12 cellular contexts compared by ENCODE assay signal in genomic region chr10:118792501-118792900, GRCh38. TPM values are rescaled to one million over a fixed set of nuclear protein-coding genes. Genes with fewer than 3 reads are reported as not detected.
DNase-seq lines count a peak whose midpoint lies in the region; ATAC-seq and TF ChIP-seq lines count a peak whose summit lies in the region.
"Had no signal": no experiment of that assay in that cellular context is flagged by ENCODE, and none has a peak within 500 bp of the region (broad histone marks: within the 10 kb centered on the region; RNA-seq: fewer than 3 reads in every experiment).

No MANE protein-coding gene starts in this region.

- DNase-seq in A172 (ENCODE audit: low spot score) (peak; percentile 19), MV-4-11 (lab: John Stamatoyannopoulos, UW) (peak; percentile 96), mammary epithelial cell (peak; percentile 62), lower lobe of right lung (peak; percentile 58), NCI-H187 treated with DMSO at 0.1 percent for 48 hours (lab: John Stamatoyannopoulos, UW) (no peak), COLO829 (ENCODE audit: low spot score) (no peak), GM19238 (ENCODE audit: insufficient read length, low spot score) (no peak)
- DNase-seq in effector memory CD4-positive, alpha-beta T cell = no peak
- DNase-seq: activated T-cell treated with anti-CD3 and anti-CD28 coated beads, Interleukin-2, amount 50 U/mL, for 72 hours; NCI-H1694 treated with DMSO at 0.1 percent for 48 hours had no signal

- H3K9ac ChIP-seq in mammary epithelial cell (ENCODE audit: insufficient read depth, low read length) = no peak overlapping the region

- 11% methylated on average over 1 of the region's 1 CpG for WGBS in mammary epithelial cell (ENCODE audit: low coverage, missing lambda C conversion rate)

- H3K4me1 ChIP-seq in mammary epithelial cell (ENCODE audit: insufficient read depth, low read length) (peaks cover 21% of the 10 kb centered on the region), lower lobe of right lung (no peaks in the 10 kb centered on the region)
- no peaks in the 10 kb centered on the region for H3K4me1 ChIP-seq in effector memory CD4-positive, alpha-beta T cell (ENCODE audit: control insufficient read depth, insufficient read depth, low read length, poor library complexity, severe bottlenecking)
- H3K4me1 ChIP-seq: A549 had no signal

- H2AFZ ChIP-seq in mammary epithelial cell (ENCODE audit: low read depth, low read length) = peak overlapping the region; percentile 54

- no peak overlapping the region for H3K27ac ChIP-seq in mammary epithelial cell (ENCODE audit: insufficient read depth, low read depth, low read length)
- peak overlapping the region; percentile 39 for H3K27ac ChIP-seq in lower lobe of right lung
- no peak overlapping the region for H3K27ac ChIP-seq in effector memory CD4-positive, alpha-beta T cell (ENCODE audit: insufficient read depth, low read length, poor library complexity, severe bottlenecking)
- H3K27ac ChIP-seq: A549, VCaP had no signal

- H3K9me3 ChIP-seq in mammary epithelial cell (replicated peaks; ENCODE audit: insufficient read depth, low read length) (no peaks in the 10 kb centered on the region), lower lobe of right lung (no peaks in the 10 kb centered on the region)
- no peaks in the 10 kb centered on the region for H3K9me3 ChIP-seq in effector memory CD4-positive, alpha-beta T cell (ENCODE audit: control insufficient read depth, low read length)
- H3K9me3 ChIP-seq: A549 had no signal

- dilution Hi-C loops in mammary epithelial cell (cut with HindIII; ENCODE audit: low sequenced_read_pairs) = no loop called here

- H3K79me2 ChIP-seq in mammary epithelial cell (ENCODE audit: insufficient read depth, low read length) = no peaks in the 10 kb centered on the region

- peak; percentile 88 to 93 for ATAC-seq in lower lobe of right lung
- ATAC-seq: activated T-cell treated with anti-CD3 and anti-CD28 coated beads, Interleukin-2, amount 50 U/mL, for 72 hours had no signal

- no TSS peak for BruUV-seq in mammary epithelial cell (replicated peaks; lab: Mats Ljungman, UMichigan)

- H3K27me3 ChIP-seq in mammary epithelial cell (ENCODE audit: insufficient read depth, low read length) (no peaks in the 10 kb centered on the region), lower lobe of right lung (ENCODE audit: low read depth) (no peaks in the 10 kb centered on the region)
- H3K27me3 ChIP-seq in effector memory CD4-positive, alpha-beta T cell (replicated peaks; ENCODE audit: control insufficient read depth, insufficient read depth, low read length, poor library complexity, severe bottlenecking) = no peaks in the 10 kb centered on the region

- H3K36me3 ChIP-seq in mammary epithelial cell (ENCODE audit: insufficient read depth, low read length) (no peaks in the 10 kb centered on the region), lower lobe of right lung (no peaks in the 10 kb centered on the region)
- H3K36me3 ChIP-seq in effector memory CD4-positive, alpha-beta T cell (ENCODE audit: control insufficient read depth, insufficient read depth, low read length) = no peaks in the 10 kb centered on the region

- no peaks in the 10 kb centered on the region for H4K20me1 ChIP-seq in mammary epithelial cell (ENCODE audit: insufficient read depth, low read length)

- H3K4me3 ChIP-seq in mammary epithelial cell (replicated peaks in 1 of 3; ENCODE audit: insufficient read depth in 1 of 3, low read depth in 2 of 3, low read length in 3 of 3) = no peak overlapping the region
- H3K4me3 ChIP-seq in lower lobe of right lung = no peak overlapping the region
- no peak overlapping the region for H3K4me3 ChIP-seq in effector memory CD4-positive, alpha-beta T cell (ENCODE audit: insufficient read depth, low read depth, low read length, poor library complexity, severe bottlenecking)
- H3K4me3 ChIP-seq: A549 had no signal

- TF ChIP-seq CTCF in mammary epithelial cell (conservative IDR thresholded peaks at IDR 0.05 in 1 of 2, IDR thresholded peaks at IDR 0.05 in 1 of 2; ENCODE audit: extremely low read depth in 1 of 2, insufficient read depth in 1 of 2, low read depth in 1 of 2, low read length in 2 of 2) = no peak
- no peak for TF ChIP-seq CTCF in lower lobe of right lung (IDR thresholded peaks at IDR 0.05)

- intact Hi-C loops in mammary epithelial cell (cut with micrococcal nuclease) = loop anchor here (2.0 kb wide), 1 partner anchor 38 kb away; the partner anchor contains the start of gene CACUL1
- intact Hi-C loops in lower lobe of right lung (cut with DNase I) = no loop called here

- in situ Hi-C loops in mammary epithelial cell (cut with MboI; ENCODE audit: low sequenced_read_pairs in 2 of 2) = no loop called here

- CTCF ChIA-PET in mammary epithelial cell (lab: Charles Lee; ENCODE audit: low non-redundant PET) = no interaction called here

- no peak overlapping the region for H3K4me2 ChIP-seq in mammary epithelial cell (ENCODE audit: insufficient read depth, low read depth, low read length)
- H3K4me2 ChIP-seq: A549 had no signal

RNA-seq across cellular contexts. Expression of gene CACUL1, which starts 37.7 kb away (rescaled TPM):
- 39.2 and 41.6 TPM in 2 replicates for total RNA-seq in A172 (2014; rRNA removed; shearing (Covaris generic))
- total RNA-seq in mammary epithelial cell = 10 to 100 TPM; 49.8 to 59.2 TPM
- polyA plus RNA-seq in mammary epithelial cell = 11.3 TPM
- polyA minus RNA-seq in mammary epithelial cell = 28.3 TPM
- total RNA-seq in lower lobe of right lung = 45.9 TPM

Comparison
In these comparisons a context has a peak if more than half of its experiments do, and no peak if none do; other contexts are left out.
1. DNase-seq: peak in A172 (single experiment), MV-4-11 (single experiment), mammary epithelial cell (single experiment) and lower lobe of right lung (single experiment); none in NCI-H187 treated with DMSO at 0.1 percent for 48 hours (single experiment), COLO829 (single experiment), GM19238 (single experiment) and effector memory CD4-positive, alpha-beta T cell (0 of 3).